8 cellular contexts compared by ENCODE assay signal in genomic region chr1:206679738-206680211, GRCh38. TPM values are rescaled to one million over a fixed set of nuclear protein-coding genes. Genes with fewer than 3 reads are reported as not detected.
DNase-seq lines count a peak whose midpoint lies in the region; ATAC-seq and TF ChIP-seq lines count a peak whose summit lies in the region.

No MANE protein-coding gene starts in this region.

- peaks cover 0 to 15% of the 10 kb centered on the region in 2 donors for H3K4me1 ChIP-seq in adrenal gland (replicated peaks in 1 of 2)

- no peaks in the 10 kb centered on the region for H3K27me3 ChIP-seq in adrenal gland

- TF ChIP-seq POLR2A in erythroblast (IDR thresholded peaks at IDR 0.05; ENCODE audit: low read length) (no peak), adrenal gland (IDR thresholded peaks at IDR 0.05) (no peak)

- no peaks in the 10 kb centered on the region for H3K9me3 ChIP-seq in adrenal gland (replicated peaks in 1 of 3)

- no peaks in the 10 kb centered on the region for H3K36me3 Mint-ChIP-seq in activated naive CD8-positive, alpha-beta T cell treated with anti-CD3 and anti-CD28 coated beads, Interleukin-2, amount 50 U/mL, for 24 hours (ENCODE audit: low read depth)

- H3K27me3 Mint-ChIP-seq in activated naive CD8-positive, alpha-beta T cell treated with anti-CD3 and anti-CD28 coated beads, Interleukin-2, amount 50 U/mL, for 24 hours: no peaks in the 10 kb centered on the region

- H3K27ac ChIP-seq in adrenal gland: no peak overlapping the region

- intact Hi-C loops in cardiac septum (cut with DNase I) (loop anchor here (10.0 kb wide), 1 partner anchor 375 kb away; the partner anchor contains the start of genes PFKFB2 and YOD1), left cardiac atrium (cut with DNase I) (no loop called here), adrenal gland (cut with DNase I) (no loop called here)

- WGBS in adrenal gland, 4 donors: 47 to 64% (median 56%) methylated on average over 5 of the region's 5 CpGs

- H3K36me3 ChIP-seq in adrenal gland (replicated peaks in 1 of 2): no peaks in the 10 kb centered on the region

- H3K9me3 Mint-ChIP-seq in activated naive CD8-positive, alpha-beta T cell treated with anti-CD3 and anti-CD28 coated beads, Interleukin-2, amount 50 U/mL, for 24 hours: no peaks in the 10 kb centered on the region

- TF ChIP-seq CTCF in adrenal gland (IDR thresholded peaks at IDR 0.05): no peak

- H3K27ac Mint-ChIP-seq in activated naive CD8-positive, alpha-beta T cell treated with anti-CD3 and anti-CD28 coated beads, Interleukin-2, amount 50 U/mL, for 24 hours: peak overlapping the region; percentile 77

- ATAC-seq in GM18498 (IDR thresholded peaks at IDR 0.05; ENCODE audit: unreplicated experiment) (peak; percentile 78), GM21447 (IDR thresholded peaks at IDR 0.05; ENCODE audit: unreplicated experiment) (peak; percentile 84), HG03460 (IDR thresholded peaks at IDR 0.05; ENCODE audit: unreplicated experiment) (peak; percentile 84), left cardiac atrium (no peak)
- ATAC-seq in activated naive CD8-positive, alpha-beta T cell treated with anti-CD3 and anti-CD28 coated beads, Interleukin-2, amount 50 U/mL, for 24 hours: peak; percentile 55

- H3K4me1 Mint-ChIP-seq in activated naive CD8-positive, alpha-beta T cell treated with anti-CD3 and anti-CD28 coated beads, Interleukin-2, amount 50 U/mL, for 24 hours: peaks cover 63% of the 10 kb centered on the region

- H3K4me3 ChIP-seq in adrenal gland: no peak overlapping the region

- peak overlapping the region; percentile 30 for H3K4me3 Mint-ChIP-seq in activated naive CD8-positive, alpha-beta T cell treated with anti-CD3 and anti-CD28 coated beads, Interleukin-2, amount 50 U/mL, for 24 hours

- DNase-seq in activated naive CD8-positive, alpha-beta T cell treated with anti-CD3 and anti-CD28 coated beads, Interleukin-2, amount 50 U/mL, for 24 hours: peak; percentile 47
- no peak for DNase-seq in erythroblast (lab: John Stamatoyannopoulos, UW)
- DNase-seq in cardiac septum (ENCODE audit: low spot score): no peak
- DNase-seq in left cardiac atrium: no peak
- DNase-seq in adrenal gland: no peak

RNA-seq across cellular contexts. Expression of gene MAPKAPK2, which starts 4.9 kb away (rescaled TPM):
- total RNA-seq in cardiac septum (242 TPM), left cardiac atrium (100 to 1,000 TPM; 154 to 219 TPM), adrenal gland (100 to 1,000 TPM in 4 of 8 donors, 10 to 100 TPM in 4; 40.7 to 129 (median 96.0) TPM)
- polyA plus RNA-seq in adrenal gland: 10 to 100 TPM; 66.6 to 80.7 (median 71.6) TPM

RNA-seq across cellular contexts. Expression of gene DYRK3, which starts 44.4 kb away (rescaled TPM):
- total RNA-seq in cardiac septum: 11.3 TPM
- total RNA-seq in left cardiac atrium: 10 to 100 TPM; 12.4 to 18.7 TPM
- total RNA-seq in adrenal gland: 1 to 10 TPM; 2.9 to 6.3 (median 5.6) TPM
- polyA plus RNA-seq in adrenal gland: 1 to 10 TPM; 2.9 to 6.6 (median 3.4) TPM

Comparison
In these comparisons a context has a peak if more than half of its experiments do, and no peak if none do; other contexts are left out.
1. ATAC-seq: peak in GM18498 (single experiment), GM21447 (single experiment), HG03460 (single experiment) and activated naive CD8-positive, alpha-beta T cell treated with anti-CD3 and anti-CD28 coated beads, Interleukin-2, amount 50 U/mL, for 24 hours (single experiment); none in left cardiac atrium (0 of 2).